In genomic region chr10:109696462-109696861, GRCh38 we compare ENCODE assay signal across 30 cellular contexts.
"Had no signal": no experiment of that assay in that cellular context is flagged by ENCODE, and none has a peak within 500 bp of the region (broad histone marks: within the 10 kb centered on the region; RNA-seq: fewer than 3 reads in every experiment).

No MANE protein-coding gene starts in this region.

- H3K9me3 Mint-ChIP-seq: memory B cell had no signal

- H3K27me3 Mint-ChIP-seq: central memory CD8-positive, alpha-beta T cell; natural killer cell treated with Interleukin-12 subunit alpha and Interleukin-12 subunit beta and Interleukin-15 and Interleukin-18, amount 100 ng/mL, for 72 hours had no signal

- H3K4me1 ChIP-seq: esophagus squamous epithelium, heart right ventricle, prostate gland, right atrium auricular region, tibial nerve had no signal

- H3K4me3 ChIP-seq: coronary artery, esophagus squamous epithelium, heart right ventricle, lung, prostate gland, right atrium auricular region, smooth muscle cell, thoracic aorta, tibial nerve had no signal

- H3K36me3 Mint-ChIP-seq: immature natural killer cell; memory B cell; naive B cell; natural killer cell treated with Interleukin-12 subunit alpha and Interleukin-12 subunit beta and Interleukin-15 and Interleukin-18, amount 100 ng/mL, for 72 hours had no signal

- H3K9me3 ChIP-seq: esophagus squamous epithelium, heart right ventricle, prostate gland, right atrium auricular region, thoracic aorta, tibial nerve had no signal

- H3K36me3 ChIP-seq: esophagus squamous epithelium, heart right ventricle, prostate gland, right atrium auricular region, thoracic aorta, tibial nerve had no signal

- H3K27me3 ChIP-seq: esophagus squamous epithelium, right atrium auricular region, tibial nerve had no signal

- H3K27ac Mint-ChIP-seq: immature natural killer cell; memory B cell; naive B cell; natural killer cell treated with Interleukin-12 subunit alpha and Interleukin-12 subunit beta and Interleukin-15 and Interleukin-18, amount 100 ng/mL, for 72 hours had no signal

- ATAC-seq: heart right ventricle, left ventricle myocardium superior had no signal

- H3K4me3 Mint-ChIP-seq: central memory CD8-positive, alpha-beta T cell; immature natural killer cell; memory B cell; naive B cell; natural killer cell treated with Interleukin-12 subunit alpha and Interleukin-12 subunit beta and Interleukin-15 and Interleukin-18, amount 100 ng/mL, for 72 hours; neural crest cell had no signal

- FAIRE-seq: endometrium had no signal

- DNase-seq: dermis blood vessel endothelial cell; effector memory CD4-positive, alpha-beta T cell; erythroblast; esophagus squamous epithelium; foreskin melanocyte; glutamatergic neuron; heart right ventricle; hypothalamus; immature natural killer cell; islet precursor cell; kidney glomerular epithelial cell; left ventricle myocardium superior; naive B cell; stimulated activated CD4-positive, alpha-beta T cell treated with anti-CD3 and anti-CD28 coated beads, Interleukin-12 subunit alpha, Interleukin-12 subunit beta, amount 100 ng/mL, for 4 hours; stimulated activated CD4-positive, alpha-beta T cell treated with anti-CD3 and anti-CD28 coated beads, Interleukin-1b, Interleukin-23, amount 100 ng/mL, for 48 hours; stimulated activated CD4-positive, alpha-beta T cell treated with anti-CD3 and anti-CD28 coated beads, Interleukin-4, amount 100 ng/mL, for 1 hour; stimulated activated CD8-positive, alpha-beta memory T cell treated with anti-CD3 and anti-CD28 coated beads, Interleukin-4, amount 100 ng/mL, for 48 hours; stimulated activated naive CD4-positive, alpha-beta T cell treated with Interleukin-2 at 50 U/mL for 16 hours had no signal

- H3K27ac ChIP-seq: coronary artery, esophagus squamous epithelium, heart right ventricle, prostate gland, right atrium auricular region, thoracic aorta had no signal

- H3K4me1 Mint-ChIP-seq: central memory CD8-positive, alpha-beta T cell; immature natural killer cell; memory B cell; naive B cell had no signal
